1 cellular context compared by ENCODE assay signal in the genomic region with DNA sequence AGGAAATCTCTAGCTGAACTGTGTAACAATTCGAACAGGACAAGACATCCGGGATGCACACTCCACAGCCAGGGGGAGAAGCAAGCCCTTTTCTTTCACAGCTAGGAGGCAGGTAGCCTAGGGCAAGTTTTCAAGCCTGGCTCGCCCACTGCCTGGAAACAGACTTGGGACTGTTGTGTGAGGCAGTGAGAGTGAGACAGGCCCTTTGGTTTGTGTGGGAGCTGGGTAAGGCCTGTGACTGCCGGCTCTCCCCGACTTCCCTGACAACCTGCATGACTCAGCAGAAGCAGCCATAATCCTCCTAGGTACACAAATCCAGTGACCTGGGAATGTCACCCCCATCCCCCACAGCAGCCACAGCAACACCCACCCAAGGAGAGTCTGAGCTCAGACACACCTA.
TF ChIP-seq lines count a peak whose summit lies in the region.

No MANE protein-coding gene starts in this region.

TF ChIP-seq in K562, 482 proteins besides CTCF, POLR2A, EP300 and RAD21 (continued from another document):
- TF ChIP-seq, protein P1, sequence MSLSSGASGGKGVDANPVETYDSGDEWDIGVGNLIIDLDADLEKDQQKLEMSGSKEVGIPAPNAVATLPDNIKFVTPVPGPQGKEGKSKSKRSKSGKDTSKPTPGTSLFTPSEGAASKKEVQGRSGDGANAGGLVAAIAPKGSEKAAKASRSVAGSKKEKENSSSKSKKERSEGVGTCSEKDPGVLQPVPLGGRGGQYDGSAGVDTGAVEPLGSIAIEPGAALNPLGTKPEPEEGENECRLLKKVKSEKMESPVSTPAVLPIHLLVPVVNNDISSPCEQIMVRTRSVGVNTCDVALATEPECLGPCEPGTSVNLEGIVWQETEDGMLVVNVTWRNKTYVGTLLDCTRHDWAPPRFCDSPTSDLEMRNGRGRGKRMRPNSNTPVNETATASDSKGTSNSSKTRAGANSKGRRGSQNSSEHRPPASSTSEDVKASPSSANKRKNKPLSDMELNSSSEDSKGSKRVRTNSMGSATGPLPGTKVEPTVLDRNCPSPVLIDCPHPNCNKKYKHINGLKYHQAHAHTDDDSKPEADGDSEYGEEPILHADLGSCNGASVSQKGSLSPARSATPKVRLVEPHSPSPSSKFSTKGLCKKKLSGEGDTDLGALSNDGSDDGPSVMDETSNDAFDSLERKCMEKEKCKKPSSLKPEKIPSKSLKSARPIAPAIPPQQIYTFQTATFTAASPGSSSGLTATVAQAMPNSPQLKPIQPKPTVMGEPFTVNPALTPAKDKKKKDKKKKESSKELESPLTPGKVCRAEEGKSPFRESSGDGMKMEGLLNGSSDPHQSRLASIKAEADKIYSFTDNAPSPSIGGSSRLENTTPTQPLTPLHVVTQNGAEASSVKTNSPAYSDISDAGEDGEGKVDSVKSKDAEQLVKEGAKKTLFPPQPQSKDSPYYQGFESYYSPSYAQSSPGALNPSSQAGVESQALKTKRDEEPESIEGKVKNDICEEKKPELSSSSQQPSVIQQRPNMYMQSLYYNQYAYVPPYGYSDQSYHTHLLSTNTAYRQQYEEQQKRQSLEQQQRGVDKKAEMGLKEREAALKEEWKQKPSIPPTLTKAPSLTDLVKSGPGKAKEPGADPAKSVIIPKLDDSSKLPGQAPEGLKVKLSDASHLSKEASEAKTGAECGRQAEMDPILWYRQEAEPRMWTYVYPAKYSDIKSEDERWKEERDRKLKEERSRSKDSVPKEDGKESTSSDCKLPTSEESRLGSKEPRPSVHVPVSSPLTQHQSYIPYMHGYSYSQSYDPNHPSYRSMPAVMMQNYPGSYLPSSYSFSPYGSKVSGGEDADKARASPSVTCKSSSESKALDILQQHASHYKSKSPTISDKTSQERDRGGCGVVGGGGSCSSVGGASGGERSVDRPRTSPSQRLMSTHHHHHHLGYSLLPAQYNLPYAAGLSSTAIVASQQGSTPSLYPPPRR (CRISPR knock-in tag; IDR thresholded peaks at IDR 0.05; ENCODE audit: borderline replicate concordance) = no peak
- no peak for TF ChIP-seq ZNF124 (CRISPR knock-in tag; IDR thresholded peaks at IDR 0.05)
- TF ChIP-seq ZNF212 (CRISPR knock-in tag; IDR thresholded peaks at IDR 0.05) = no peak
- TF ChIP-seq MIER1 (IDR thresholded peaks at IDR 0.05; ENCODE audit: low read depth) = no peak
- TF ChIP-seq, protein P2, sequence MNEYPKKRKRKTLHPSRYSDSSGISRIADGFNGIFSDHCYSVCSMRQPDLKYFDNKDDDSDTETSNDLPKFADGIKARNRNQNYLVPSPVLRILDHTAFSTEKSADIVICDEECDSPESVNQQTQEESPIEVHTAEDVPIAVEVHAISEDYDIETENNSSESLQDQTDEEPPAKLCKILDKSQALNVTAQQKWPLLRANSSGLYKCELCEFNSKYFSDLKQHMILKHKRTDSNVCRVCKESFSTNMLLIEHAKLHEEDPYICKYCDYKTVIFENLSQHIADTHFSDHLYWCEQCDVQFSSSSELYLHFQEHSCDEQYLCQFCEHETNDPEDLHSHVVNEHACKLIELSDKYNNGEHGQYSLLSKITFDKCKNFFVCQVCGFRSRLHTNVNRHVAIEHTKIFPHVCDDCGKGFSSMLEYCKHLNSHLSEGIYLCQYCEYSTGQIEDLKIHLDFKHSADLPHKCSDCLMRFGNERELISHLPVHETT (CRISPR knock-in tag; conservative IDR thresholded peaks at IDR 0.05 in 1 of 2, IDR thresholded peaks at IDR 0.05 in 1 of 2) = no peak
- TF ChIP-seq STAG1 (CRISPR knock-in tag; IDR thresholded peaks at IDR 0.05; ENCODE audit: borderline replicate concordance) = no peak
- no peak for TF ChIP-seq TOE1 (IDR thresholded peaks at IDR 0.05; ENCODE audit: borderline replicate concordance)
- TF ChIP-seq TOE1 (CRISPR knock-in tag; IDR thresholded peaks at IDR 0.05; ENCODE audit: borderline replicate concordance, low read depth) = no peak
- TF ChIP-seq, protein P3, sequence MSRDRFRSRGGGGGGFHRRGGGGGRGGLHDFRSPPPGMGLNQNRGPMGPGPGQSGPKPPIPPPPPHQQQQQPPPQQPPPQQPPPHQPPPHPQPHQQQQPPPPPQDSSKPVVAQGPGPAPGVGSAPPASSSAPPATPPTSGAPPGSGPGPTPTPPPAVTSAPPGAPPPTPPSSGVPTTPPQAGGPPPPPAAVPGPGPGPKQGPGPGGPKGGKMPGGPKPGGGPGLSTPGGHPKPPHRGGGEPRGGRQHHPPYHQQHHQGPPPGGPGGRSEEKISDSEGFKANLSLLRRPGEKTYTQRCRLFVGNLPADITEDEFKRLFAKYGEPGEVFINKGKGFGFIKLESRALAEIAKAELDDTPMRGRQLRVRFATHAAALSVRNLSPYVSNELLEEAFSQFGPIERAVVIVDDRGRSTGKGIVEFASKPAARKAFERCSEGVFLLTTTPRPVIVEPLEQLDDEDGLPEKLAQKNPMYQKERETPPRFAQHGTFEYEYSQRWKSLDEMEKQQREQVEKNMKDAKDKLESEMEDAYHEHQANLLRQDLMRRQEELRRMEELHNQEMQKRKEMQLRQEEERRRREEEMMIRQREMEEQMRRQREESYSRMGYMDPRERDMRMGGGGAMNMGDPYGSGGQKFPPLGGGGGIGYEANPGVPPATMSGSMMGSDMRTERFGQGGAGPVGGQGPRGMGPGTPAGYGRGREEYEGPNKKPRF (IDR thresholded peaks at IDR 0.05; ENCODE audit: low read depth, low read length) = no peak
- TF ChIP-seq HNRNPK (IDR thresholded peaks at IDR 0.05; ENCODE audit: low read depth, low read length, poor library complexity, severe bottlenecking) = no peak
- TF ChIP-seq IRF2 (CRISPR knock-in tag; IDR thresholded peaks at IDR 0.05) = no peak
- TF ChIP-seq ZFP36 (IDR thresholded peaks at IDR 0.05; ENCODE audit: low read depth, low read length, partially characterized antibody) = peak; percentile 82
- TF ChIP-seq, protein P4, sequence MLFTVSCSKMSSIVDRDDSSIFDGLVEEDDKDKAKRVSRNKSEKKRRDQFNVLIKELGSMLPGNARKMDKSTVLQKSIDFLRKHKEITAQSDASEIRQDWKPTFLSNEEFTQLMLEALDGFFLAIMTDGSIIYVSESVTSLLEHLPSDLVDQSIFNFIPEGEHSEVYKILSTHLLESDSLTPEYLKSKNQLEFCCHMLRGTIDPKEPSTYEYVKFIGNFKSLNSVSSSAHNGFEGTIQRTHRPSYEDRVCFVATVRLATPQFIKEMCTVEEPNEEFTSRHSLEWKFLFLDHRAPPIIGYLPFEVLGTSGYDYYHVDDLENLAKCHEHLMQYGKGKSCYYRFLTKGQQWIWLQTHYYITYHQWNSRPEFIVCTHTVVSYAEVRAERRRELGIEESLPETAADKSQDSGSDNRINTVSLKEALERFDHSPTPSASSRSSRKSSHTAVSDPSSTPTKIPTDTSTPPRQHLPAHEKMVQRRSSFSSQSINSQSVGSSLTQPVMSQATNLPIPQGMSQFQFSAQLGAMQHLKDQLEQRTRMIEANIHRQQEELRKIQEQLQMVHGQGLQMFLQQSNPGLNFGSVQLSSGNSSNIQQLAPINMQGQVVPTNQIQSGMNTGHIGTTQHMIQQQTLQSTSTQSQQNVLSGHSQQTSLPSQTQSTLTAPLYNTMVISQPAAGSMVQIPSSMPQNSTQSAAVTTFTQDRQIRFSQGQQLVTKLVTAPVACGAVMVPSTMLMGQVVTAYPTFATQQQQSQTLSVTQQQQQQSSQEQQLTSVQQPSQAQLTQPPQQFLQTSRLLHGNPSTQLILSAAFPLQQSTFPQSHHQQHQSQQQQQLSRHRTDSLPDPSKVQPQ (CRISPR knock-in tag; IDR thresholded peaks at IDR 0.05; ENCODE audit: borderline replicate concordance) = no peak
- peak; percentile 77 for TF ChIP-seq C11orf30 (IDR thresholded peaks at IDR 0.05; ENCODE audit: low read depth)
- no peak for TF ChIP-seq LEF1 (IDR thresholded peaks at IDR 0.05)
- no peak for TF ChIP-seq HMG20A (CRISPR knock-in tag; conservative IDR thresholded peaks at IDR 0.05)
TF ChIP-seq in K562: peak in this region for 6.
